ENCODE assay signal across 8 cellular contexts in genomic region chr2:18559531-18559930, GRCh38. TPM values are rescaled to one million over a fixed set of nuclear protein-coding genes. Genes with fewer than 3 reads are reported as not detected.
DNase-seq lines count a peak whose midpoint lies in the region; ATAC-seq and TF ChIP-seq lines count a peak whose summit lies in the region.

No MANE protein-coding gene starts in this region.

- H3K4me1 Mint-ChIP-seq in chondrocyte (ENCODE audit: low read depth): peaks cover 47% of the 10 kb centered on the region

- peak overlapping the region; percentile 95 for H3K27ac Mint-ChIP-seq in chondrocyte (ENCODE audit: unreplicated experiment)

- H3K4me3 ChIP-seq in GM08714 (ENCODE audit: low read length) (peak overlapping the region; percentile 85), Karpas-422 (ENCODE audit: low read length) (peak overlapping the region; percentile 76), muscle layer of duodenum (ENCODE audit: low read depth in 1 of 2, low read length in 2 of 2) (peak overlapping the region; percentile 74 to 83)

- no peak overlapping the region; the same call in 1 of the 2 replicates for H2AFZ ChIP-seq in Karpas-422 (ENCODE audit: low read length)

- H3K27me3 ChIP-seq in Karpas-422 (ENCODE audit: low read length): no peaks in the 10 kb centered on the region
- H3K27me3 ChIP-seq in muscle layer of duodenum (ENCODE audit: low read depth, low read length): no peaks in the 10 kb centered on the region

- peak overlapping the region; percentile 89 for H3K4me3 Mint-ChIP-seq in chondrocyte (ENCODE audit: unreplicated experiment)

- peaks cover 19% of the 10 kb centered on the region for H3K4me1 ChIP-seq in Karpas-422 (ENCODE audit: low read length)
- peaks cover 8 to 27% of the 10 kb centered on the region in 2 donors for H3K4me1 ChIP-seq in muscle layer of duodenum (ENCODE audit: control insufficient read depth in 1 of 2, insufficient read depth in 2 of 2, low read length in 2 of 2)

- no peak for DNase-seq in Karpas-422
- no peak for DNase-seq in chondrocyte (ENCODE audit: low spot score)
- DNase-seq in HuH-7.5 (ENCODE audit: low spot score): no peak
- DNase-seq in activated CD4-positive, CD25-positive, alpha-beta regulatory T cell treated with anti-CD3 and anti-CD28 coated beads, Interleukin-2, amount 50 U/mL, for 72 hours: no peak

- H3K9me3 Mint-ChIP-seq in chondrocyte (ENCODE audit: low read depth): peaks cover 14% of the 10 kb centered on the region

- H3K9ac ChIP-seq in Karpas-422 (ENCODE audit: low read length): peak overlapping the region; percentile 88

- peaks cover 26% of the 10 kb centered on the region for H3K79me2 ChIP-seq in Karpas-422 (ENCODE audit: low read length)

- ATAC-seq in HG03432 (IDR thresholded peaks at IDR 0.05; ENCODE audit: unreplicated experiment): no peak
- no peak for ATAC-seq in HG02798 (IDR thresholded peaks at IDR 0.05; ENCODE audit: poor library complexity, unreplicated experiment)

- no peak for TF ChIP-seq CTCF in chondrocyte (IDR thresholded peaks at IDR 0.05)

- H3K36me3 Mint-ChIP-seq in chondrocyte (ENCODE audit: low read depth): peaks cover 9% of the 10 kb centered on the region

- H3K4me2 ChIP-seq in Karpas-422 (ENCODE audit: low read depth, low read length, poor library complexity, severe bottlenecking): peak overlapping the region; percentile 83

- peaks cover 7% of the 10 kb centered on the region; the same call in 1 of the 2 replicates for H3K36me3 ChIP-seq in Karpas-422 (ENCODE audit: insufficient read depth, low read length)
- H3K36me3 ChIP-seq in muscle layer of duodenum (ENCODE audit: control insufficient read depth in 1 of 2, insufficient read depth in 2 of 2, low read length in 2 of 2): peaks cover 7 to 8% of the 10 kb centered on the region in 2 donors

- H3K9me3 ChIP-seq in Karpas-422 (ENCODE audit: low read length) (peaks cover 5% of the 10 kb centered on the region), muscle layer of duodenum (ENCODE audit: control insufficient read depth in 1 of 2, low read length in 2 of 2) (peaks cover 0 to 5% of the 10 kb centered on the region in 2 donors)

- no peaks in the 10 kb centered on the region for H3K27me3 Mint-ChIP-seq in chondrocyte (ENCODE audit: low read depth)

- no peaks in the 10 kb centered on the region for H3K9me2 ChIP-seq in Karpas-422 (replicated peaks; ENCODE audit: insufficient read depth, low read length)

- H4K20me1 ChIP-seq in Karpas-422 (ENCODE audit: insufficient read depth, low read depth, low read length): no peaks in the 10 kb centered on the region

- H3K27ac ChIP-seq in Karpas-422 (ENCODE audit: low read length) (peak overlapping the region; percentile 3; the same call in 1 of the 2 replicates), muscle layer of duodenum (ENCODE audit: low read length) (peak overlapping the region; percentile 95)

RNA-seq across cellular contexts. Expression of gene RDH14, which starts 0.9 kb away (rescaled TPM):
- total RNA-seq in Karpas-422 (2014; rRNA removed; shearing (Covaris generic); ENCODE audit: low replicate concordance): 25.6 and 30.8 TPM in 2 replicates
- 17.1 to 18.8 TPM (median 17.3 TPM) in 3 replicates for total RNA-seq in chondrocyte

RNA-seq across cellular contexts. Expression of gene NT5C1B, which starts 29.8 kb away (rescaled TPM):
- not detected in 2 replicates for total RNA-seq in Karpas-422 (2014; rRNA removed; shearing (Covaris generic); ENCODE audit: low replicate concordance)
- total RNA-seq in chondrocyte: not detected in 3 replicates
